ENCODE assay signal across 3 cellular contexts in genomic region chr10:8071666-8072065, GRCh38.
TF ChIP-seq lines count a peak whose summit lies in the region.

No MANE protein-coding gene starts in this region.

TF ChIP-seq in SK-N-SH, 30 proteins besides CTCF, POLR2A, EP300 and RAD21:
- TF ChIP-seq MXI1 (IDR thresholded peaks at IDR 0.05; ENCODE audit: low read depth, low read length) (no peak), JUND (IDR thresholded peaks at IDR 0.05) (no peak), YY1 (IDR thresholded peaks at IDR 0.05; ENCODE audit: low read depth) (no peak), TAF1 (IDR thresholded peaks at IDR 0.05; ENCODE audit: borderline replicate concordance, low read depth, low read length) (no peak), FOXJ3 (CRISPR knock-in tag; IDR thresholded peaks at IDR 0.05) (no peak), REST (IDR thresholded peaks at IDR 0.05; ENCODE audit: low read depth, low read length) (no peak), FOSL2 (IDR thresholded peaks at IDR 0.05; ENCODE audit: borderline replicate concordance, low read depth) (no peak), ELF1 (IDR thresholded peaks at IDR 0.05) (no peak), RFX5 (IDR thresholded peaks at IDR 0.05; ENCODE audit: low read length) (no peak), RXRA (IDR thresholded peaks at IDR 0.05; ENCODE audit: borderline replicate concordance, low read depth) (no peak)
TF ChIP-seq in SK-N-SH: peak in this region for 0.

TF ChIP-seq in SK-N-SH treated with all-trans-retinoic acid at 6 μM for 48 hours, 23 proteins besides CTCF, POLR2A, EP300 and RAD21 (continues in another document):
- TF ChIP-seq ZNF8 (CRISPR knock-in tag; IDR thresholded peaks at IDR 0.05) (no peak), TOX (CRISPR knock-in tag; IDR thresholded peaks at IDR 0.05; ENCODE audit: borderline replicate concordance) (no peak), TCF4 (CRISPR knock-in tag; IDR thresholded peaks at IDR 0.05; ENCODE audit: borderline replicate concordance) (no peak), CSRNP3 (CRISPR knock-in tag; IDR thresholded peaks at IDR 0.05) (no peak), ZFP3 (CRISPR knock-in tag; IDR thresholded peaks at IDR 0.05) (no peak), BACH2 (CRISPR knock-in tag; IDR thresholded peaks at IDR 0.05; ENCODE audit: borderline replicate concordance) (no peak), ESRRG (CRISPR knock-in tag; IDR thresholded peaks at IDR 0.05) (no peak), POU6F1 (CRISPR knock-in tag; IDR thresholded peaks at IDR 0.05; ENCODE audit: borderline replicate concordance, low read depth) (no peak), SNAI2 (CRISPR knock-in tag; IDR thresholded peaks at IDR 0.05) (no peak), OSR1 (CRISPR knock-in tag; IDR thresholded peaks at IDR 0.05) (no peak), PPARA (CRISPR knock-in tag; IDR thresholded peaks at IDR 0.05; ENCODE audit: borderline replicate concordance) (no peak), TSHZ2 (CRISPR knock-in tag; IDR thresholded peaks at IDR 0.05) (no peak), ISL1 (CRISPR knock-in tag; IDR thresholded peaks at IDR 0.05) (no peak), ZC3H10 (CRISPR knock-in tag; IDR thresholded peaks at IDR 0.05) (no peak), ZFP30 (CRISPR knock-in tag; IDR thresholded peaks at IDR 0.05) (no peak), RARB (CRISPR knock-in tag; IDR thresholded peaks at IDR 0.05) (no peak)
- TF ChIP-seq, protein P1, sequence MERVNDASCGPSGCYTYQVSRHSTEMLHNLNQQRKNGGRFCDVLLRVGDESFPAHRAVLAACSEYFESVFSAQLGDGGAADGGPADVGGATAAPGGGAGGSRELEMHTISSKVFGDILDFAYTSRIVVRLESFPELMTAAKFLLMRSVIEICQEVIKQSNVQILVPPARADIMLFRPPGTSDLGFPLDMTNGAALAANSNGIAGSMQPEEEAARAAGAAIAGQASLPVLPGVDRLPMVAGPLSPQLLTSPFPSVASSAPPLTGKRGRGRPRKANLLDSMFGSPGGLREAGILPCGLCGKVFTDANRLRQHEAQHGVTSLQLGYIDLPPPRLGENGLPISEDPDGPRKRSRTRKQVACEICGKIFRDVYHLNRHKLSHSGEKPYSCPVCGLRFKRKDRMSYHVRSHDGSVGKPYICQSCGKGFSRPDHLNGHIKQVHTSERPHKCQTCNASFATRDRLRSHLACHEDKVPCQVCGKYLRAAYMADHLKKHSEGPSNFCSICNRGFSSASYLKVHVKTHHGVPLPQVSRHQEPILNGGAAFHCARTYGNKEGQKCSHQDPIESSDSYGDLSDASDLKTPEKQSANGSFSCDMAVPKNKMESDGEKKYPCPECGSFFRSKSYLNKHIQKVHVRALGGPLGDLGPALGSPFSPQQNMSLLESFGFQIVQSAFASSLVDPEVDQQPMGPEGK (CRISPR knock-in tag; IDR thresholded peaks at IDR 0.05; ENCODE audit: borderline replicate concordance) = no peak
- TF ChIP-seq, protein P2, sequence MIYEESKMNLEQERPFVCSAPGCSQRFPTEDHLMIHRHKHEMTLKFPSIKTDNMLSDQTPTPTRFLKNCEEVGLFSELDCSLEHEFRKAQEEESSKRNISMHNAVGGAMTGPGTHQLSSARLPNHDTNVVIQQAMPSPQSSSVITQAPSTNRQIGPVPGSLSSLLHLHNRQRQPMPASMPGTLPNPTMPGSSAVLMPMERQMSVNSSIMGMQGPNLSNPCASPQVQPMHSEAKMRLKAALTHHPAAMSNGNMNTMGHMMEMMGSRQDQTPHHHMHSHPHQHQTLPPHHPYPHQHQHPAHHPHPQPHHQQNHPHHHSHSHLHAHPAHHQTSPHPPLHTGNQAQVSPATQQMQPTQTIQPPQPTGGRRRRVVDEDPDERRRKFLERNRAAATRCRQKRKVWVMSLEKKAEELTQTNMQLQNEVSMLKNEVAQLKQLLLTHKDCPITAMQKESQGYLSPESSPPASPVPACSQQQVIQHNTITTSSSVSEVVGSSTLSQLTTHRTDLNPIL (CRISPR knock-in tag; IDR thresholded peaks at IDR 0.05; ENCODE audit: low read depth) = no peak

TF ChIP-seq in H1, 55 proteins besides CTCF, POLR2A, EP300 and RAD21:
- TF ChIP-seq EZH2 (IDR thresholded peaks at IDR 0.05; ENCODE audit: low read depth, low read length, severe bottlenecking) (no peak), RFX5 (IDR thresholded peaks at IDR 0.05; ENCODE audit: borderline replicate concordance, low read depth, low read length) (no peak), ZNF274 (IDR thresholded peaks at IDR 0.05; ENCODE audit: borderline replicate concordance, extremely low read depth, low read length) (no peak), YY1 (IDR thresholded peaks at IDR 0.05; ENCODE audit: low read depth, low read length) (no peak)
